1 cellular context compared by ENCODE assay signal in the genomic region with DNA sequence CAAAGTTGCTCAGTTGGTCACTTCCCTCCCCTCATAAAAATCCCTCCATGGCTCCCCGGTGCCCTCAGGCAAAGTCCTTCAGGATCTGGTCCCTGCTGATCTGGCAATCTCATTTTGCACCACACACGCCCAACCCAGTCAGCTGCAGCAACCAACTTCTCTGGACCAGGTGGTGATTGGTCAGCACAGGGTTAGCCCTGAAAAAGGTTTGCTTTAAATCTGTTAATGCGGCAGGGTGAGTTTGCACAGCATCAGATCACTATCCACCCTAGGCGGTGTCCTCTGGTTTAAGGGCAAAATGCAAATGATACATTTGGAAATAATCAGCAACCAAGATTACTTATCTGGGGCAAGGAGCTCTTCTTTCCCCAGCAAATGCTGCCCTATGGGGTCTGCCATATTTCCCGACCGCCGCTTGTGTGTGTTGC.
TF ChIP-seq lines count a peak whose summit lies in the region.

No MANE protein-coding gene starts in this region.

TF ChIP-seq in SK-N-SH, 30 proteins besides CTCF, POLR2A, EP300 and RAD21 (continued from another document):
- TF ChIP-seq POLR2AphosphoS5 (IDR thresholded peaks at IDR 0.05; ENCODE audit: low read depth, low read length) = no peak
